Comparison of ENCODE assay signal across 8 cellular contexts in the genomic region with DNA sequence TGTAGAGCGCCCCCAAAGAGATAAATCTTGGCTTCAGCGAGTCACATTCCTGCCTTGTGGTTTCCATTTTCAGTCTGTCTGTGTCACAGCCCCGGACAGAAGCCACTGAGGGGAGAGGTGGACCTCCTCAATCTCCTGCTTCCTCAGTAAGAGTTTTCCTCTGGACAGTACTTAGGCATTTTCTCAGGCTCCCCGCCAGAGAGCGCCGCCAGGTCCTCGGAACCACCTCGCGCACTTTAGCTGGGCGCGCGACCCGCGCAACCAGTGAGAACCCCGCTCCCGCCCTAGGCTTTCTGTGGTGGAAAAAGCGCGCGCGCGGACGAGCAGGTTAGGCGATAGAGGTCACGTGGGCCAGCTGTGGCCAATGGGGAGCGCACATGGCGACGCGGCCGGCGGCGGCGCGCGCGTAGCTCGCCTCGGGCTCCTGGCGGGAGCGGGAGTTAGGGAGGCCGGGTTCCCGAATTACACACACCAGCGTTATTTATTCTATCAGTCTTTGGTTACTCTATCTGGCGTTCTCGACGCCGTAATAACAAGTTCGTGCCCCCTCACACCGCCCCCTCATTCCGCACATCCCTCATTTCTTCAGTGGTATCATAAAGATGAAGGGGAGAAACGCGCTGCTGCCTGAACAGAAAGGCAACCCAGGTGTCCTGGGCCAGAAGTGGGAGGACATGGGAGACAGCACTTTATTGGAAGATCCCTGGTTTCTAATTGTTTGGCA. TPM values are rescaled to one million over a fixed set of nuclear protein-coding genes. Genes with fewer than 3 reads are reported as not detected.
DNase-seq lines count a peak whose midpoint lies in the region; ATAC-seq and TF ChIP-seq lines count a peak whose summit lies in the region.

No MANE protein-coding gene starts in this region.

- peak overlapping the region; percentile 82 for H3K27ac Mint-ChIP-seq in CD4-positive, alpha-beta T cell

- no peaks in the 10 kb centered on the region for H3K27me3 ChIP-seq in CD4-positive, alpha-beta T cell (ENCODE audit: control insufficient read depth, insufficient read depth, low read length)
- H3K27me3 ChIP-seq in liver (ENCODE audit: control insufficient read depth in 4 of 4, insufficient read depth in 4 of 4, low read length in 3 of 4) = no peaks in the 10 kb centered on the region

- intact Hi-C loops in CD4-positive, alpha-beta T cell (cut with DNase I, micrococcal nuclease) = loop anchor here (1.0 to 10.0 kb wide), 12 partner anchors 18 to 452 kb away; partner anchors contain the start of gene PPIL1 (in 1 of the 2)

- POLR2A ChIA-PET in CD4-positive, alpha-beta T cell (lab: Charles Lee) = interaction anchor here (0.6 to 1.8 kb wide), 16 partner anchors 18 to 396 kb away, joined by 3 to 13 read pairs (median 4); partner anchors contain the start of genes CDKN1A, KCTD20, MAPK14 and SRSF3

- H3K27ac ChIP-seq in CD4-positive, alpha-beta T cell (ENCODE audit: low read depth, low read length) = peak overlapping the region; percentile 68
- peak overlapping the region; percentile 61 to 79 for H3K27ac ChIP-seq in liver (ENCODE audit: low read depth in 1 of 2, low read length in 2 of 2)

- H3K4me1 ChIP-seq in liver (ENCODE audit: control insufficient read depth in 4 of 4, insufficient read depth in 4 of 4, low read length in 3 of 4) = peaks cover 0 to 10% (median 3%) of the 10 kb centered on the region in 4 donors

- peak overlapping the region; percentile 71 to 76 for H3K9ac ChIP-seq in liver (ENCODE audit: low read depth in 1 of 2, low read length in 2 of 2)

- H3K9me3 ChIP-seq in CD4-positive, alpha-beta T cell (ENCODE audit: control insufficient read depth, low read length) = no peaks in the 10 kb centered on the region
- H3K9me3 ChIP-seq in liver (ENCODE audit: control insufficient read depth in 4 of 4, low read length in 3 of 4) = no peaks in the 10 kb centered on the region

- whole genome bisulfite sequencing in liver = under 1% methylated on average over 51 of the region's 51 CpGs

- TF ChIP-seq CTCF in CD4-positive, alpha-beta T cell (IDR thresholded peaks at IDR 0.05) = peak; percentile 70
- TF ChIP-seq CTCF in liver (IDR thresholded peaks at IDR 0.05; ENCODE audit: low read depth, low read length, missing input control) = peak; percentile 65

- peaks cover 18% of the 10 kb centered on the region for H3K4me1 Mint-ChIP-seq in CD4-positive, alpha-beta T cell (ENCODE audit: low read depth)

- CTCF ChIA-PET in CD4-positive, alpha-beta T cell (lab: Charles Lee) = interaction anchor here (0.7 to 2.4 kb wide), 28 partner anchors 15 to 623 kb away, joined by 3 to 12 read pairs (median 4); partner anchors contain the start of gene KCTD20

- no peaks in the 10 kb centered on the region for H3K36me3 Mint-ChIP-seq in CD4-positive, alpha-beta T cell (ENCODE audit: low read depth)

- H3K4me3 ChIP-seq in liver (ENCODE audit: low read depth in 1 of 3, low read length in 3 of 3) = peak overlapping the region; percentile 56 to 85 (median 64)

- peak; percentile 96 to 98 (median 98) for DNase-seq in CD4-positive, alpha-beta T cell
- DNase-seq in NCI-H748 (lab: John Stamatoyannopoulos, UW; ENCODE audit: unreplicated experiment) (peak; percentile 100), dermis blood vessel endothelial cell (peak; percentile 99)
- peak; percentile 93 to 97 for DNase-seq in activated CD4-positive, alpha-beta T cell treated with anti-CD3 and anti-CD28 coated beads, Interleukin-2, amount 50 U/mL, for 24 hours (ENCODE audit: low read depth in 1 of 2, low spot score in 1 of 2)
- DNase-seq in stimulated activated CD4-positive, alpha-beta T cell treated with anti-CD3 and anti-CD28 coated beads, Interleukin-4, amount 100 ng/mL, for 1 hour = peak; percentile 98

- H3K9me3 Mint-ChIP-seq in CD4-positive, alpha-beta T cell = no peaks in the 10 kb centered on the region

- H3K27me3 Mint-ChIP-seq in CD4-positive, alpha-beta T cell = no peaks in the 10 kb centered on the region

- peak; percentile 95 for ATAC-seq in CD4-positive, alpha-beta T cell (ENCODE audit: poor library complexity)
- peak; percentile 95 for ATAC-seq in GM19395 (IDR thresholded peaks at IDR 0.05; ENCODE audit: unreplicated experiment)
- peak; percentile 63 for ATAC-seq in HG03558 (IDR thresholded peaks at IDR 0.05; ENCODE audit: extremely low read depth, unreplicated experiment)

- H3K4me3 Mint-ChIP-seq in CD4-positive, alpha-beta T cell = peak overlapping the region; percentile 92

- no peaks in the 10 kb centered on the region for H3K36me3 ChIP-seq in liver (ENCODE audit: control insufficient read depth in 4 of 4, insufficient read depth in 3 of 4, low read depth in 1 of 4, low read length in 3 of 4)

- peak; percentile 88 to 93 for TF ChIP-seq RAD21 in liver (IDR thresholded peaks at IDR 0.05)

TF ChIP-seq in liver, 16 proteins besides CTCF, POLR2A, EP300 and RAD21:
- TF ChIP-seq NR2F2 (IDR thresholded peaks at IDR 0.05) (no peak), FOXA1 (IDR thresholded peaks at IDR 0.05) (peak; percentile 44), TAF1 (conservative IDR thresholded peaks at IDR 0.05) (peak; percentile 34), JUND (IDR thresholded peaks at IDR 0.05) (peak in 1 of 2 donors; percentile 50), RXRA (IDR thresholded peaks at IDR 0.05) (peak; percentile 43 to 52), YY1 (IDR thresholded peaks at IDR 0.05) (peak; percentile 62), REST (IDR thresholded peaks at IDR 0.05) (peak; percentile 59), FOXA2 (IDR thresholded peaks at IDR 0.05) (no peak), EGR1 (IDR thresholded peaks at IDR 0.05; ENCODE audit: low read depth in 2 of 2) (peak in 1 of 2 donors; percentile 35), SP1 (IDR thresholded peaks at IDR 0.05) (peak; percentile 80)
- TF ChIP-seq, protein P1, sequence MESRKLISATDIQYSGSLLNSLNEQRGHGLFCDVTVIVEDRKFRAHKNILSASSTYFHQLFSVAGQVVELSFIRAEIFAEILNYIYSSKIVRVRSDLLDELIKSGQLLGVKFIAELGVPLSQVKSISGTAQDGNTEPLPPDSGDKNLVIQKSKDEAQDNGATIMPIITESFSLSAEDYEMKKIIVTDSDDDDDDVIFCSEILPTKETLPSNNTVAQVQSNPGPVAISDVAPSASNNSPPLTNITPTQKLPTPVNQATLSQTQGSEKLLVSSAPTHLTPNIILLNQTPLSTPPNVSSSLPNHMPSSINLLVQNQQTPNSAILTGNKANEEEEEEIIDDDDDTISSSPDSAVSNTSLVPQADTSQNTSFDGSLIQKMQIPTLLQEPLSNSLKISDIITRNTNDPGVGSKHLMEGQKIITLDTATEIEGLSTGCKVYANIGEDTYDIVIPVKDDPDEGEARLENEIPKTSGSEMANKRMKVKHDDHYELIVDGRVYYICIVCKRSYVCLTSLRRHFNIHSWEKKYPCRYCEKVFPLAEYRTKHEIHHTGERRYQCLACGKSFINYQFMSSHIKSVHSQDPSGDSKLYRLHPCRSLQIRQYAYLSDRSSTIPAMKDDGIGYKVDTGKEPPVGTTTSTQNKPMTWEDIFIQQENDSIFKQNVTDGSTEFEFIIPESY (IDR thresholded peaks at IDR 0.05) = no peak
TF ChIP-seq in liver: peak in this region for 8.

RNA-seq across cellular contexts. Expression of gene PXT1, which starts 19.4 kb away (rescaled TPM):
- under 1 TPM; 0.55 to 0.59 TPM for total RNA-seq in CD4-positive, alpha-beta T cell
- total RNA-seq in dermis blood vessel endothelial cell = not detected in 2 replicates
- not detected for total RNA-seq in liver
- polyA plus RNA-seq in liver = not detected

RNA-seq across cellular contexts. Expression of gene KCTD20, which starts 19.5 kb away (rescaled TPM):
- total RNA-seq in CD4-positive, alpha-beta T cell = 10 to 100 TPM; 38.4 to 39.5 TPM
- total RNA-seq in dermis blood vessel endothelial cell (96.7 and 127 TPM in 2 replicates), liver (10 to 100 TPM; 45.2 to 48.5 TPM)
- polyA plus RNA-seq in liver = 10 to 100 TPM in 1 of 2 donors, 1 to 10 TPM in 1; 9.5 to 19.1 TPM

RNA-seq across cellular contexts. Expression of gene ETV7, which starts 35.8 kb away (rescaled TPM):
- total RNA-seq in CD4-positive, alpha-beta T cell = under 1 TPM; 0.33 to 0.73 TPM
- total RNA-seq in dermis blood vessel endothelial cell (0.09 and 0.17 TPM in 2 replicates), liver (under 1 TPM; 0.17 to 0.28 TPM)
- under 1 TPM; 0.43 to 0.84 TPM for polyA plus RNA-seq in liver

Comparison
In these comparisons a context has a peak if more than half of its experiments do, and no peak if none do; other contexts are left out.
1. Peak in every context shown above with its lines: DNase-seq, ATAC-seq, H3K4me3 ChIP-seq and H3K27ac ChIP-seq.